In the genomic region with DNA sequence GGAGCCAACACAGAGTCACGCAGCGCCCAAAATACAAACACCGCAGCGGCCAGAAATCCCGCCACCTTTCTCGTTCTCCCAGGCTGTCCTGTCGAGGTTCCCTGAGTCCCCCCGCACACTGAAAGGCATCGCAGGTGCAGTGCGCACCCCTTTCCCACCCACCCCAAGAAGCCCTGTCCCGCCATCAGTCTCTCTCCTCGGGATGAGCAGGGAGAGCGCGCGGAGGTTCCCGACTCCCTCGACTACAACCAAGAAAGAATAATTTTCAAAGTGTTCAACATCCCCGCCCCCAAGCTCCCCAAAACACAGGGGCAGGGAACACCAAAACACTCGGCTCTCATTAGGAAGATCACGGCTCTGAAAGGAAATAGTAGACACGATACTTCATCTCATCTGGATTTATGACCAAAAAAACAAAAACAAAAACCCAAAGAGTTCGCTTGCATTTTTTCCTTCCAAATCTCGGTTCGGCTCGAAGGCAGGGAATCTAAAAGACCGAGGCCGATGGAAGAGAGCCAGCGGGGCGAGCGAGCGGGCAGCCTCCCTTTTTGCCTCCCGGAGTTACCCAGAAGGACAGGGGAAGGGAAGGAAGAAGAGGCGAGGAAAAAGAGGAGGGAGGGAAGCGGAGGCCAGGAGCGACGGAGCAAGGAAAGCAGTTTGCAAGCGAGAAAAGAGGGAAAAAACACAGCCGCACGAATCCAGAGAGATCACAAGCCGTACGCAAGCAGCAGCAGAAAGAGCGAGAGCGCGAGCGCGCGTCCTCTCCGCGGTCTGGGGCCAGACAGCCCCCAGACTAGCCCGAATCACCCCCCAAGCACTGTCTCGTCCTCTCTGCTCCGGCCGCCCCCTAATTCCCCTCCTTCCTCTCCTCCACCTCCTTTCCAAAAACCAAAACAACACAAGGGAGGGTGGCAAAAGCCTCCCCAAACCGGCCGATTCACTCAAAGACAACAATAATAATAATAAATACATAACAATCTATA, we compare ENCODE assay signal across 8 cellular contexts. TPM values are rescaled to one million over a fixed set of nuclear protein-coding genes. Genes with fewer than 3 reads are reported as not detected.
DNase-seq lines count a peak whose midpoint lies in the region; TF ChIP-seq lines count a peak whose summit lies in the region.

No MANE protein-coding gene starts in this region.

- no peak overlapping the region; the same call in 1 of the 2 replicates for H2AFZ ChIP-seq in Loucy (ENCODE audit: low read length)

- H3K9ac ChIP-seq in Loucy (ENCODE audit: low read depth, low read length, poor library complexity, severe bottlenecking) = peak overlapping the region; percentile 91

- peaks cover 29 to 82% (median 54%) of the 10 kb centered on the region in 4 donors for H3K4me1 Mint-ChIP-seq in CD4-positive, alpha-beta memory T cell
- H3K4me1 Mint-ChIP-seq in chondrocyte (ENCODE audit: low read depth) = peaks cover 70% of the 10 kb centered on the region

- intact Hi-C loops in CD4-positive, alpha-beta memory T cell (cut with micrococcal nuclease) = loop anchor here (1.0 to 10.0 kb wide), 10 partner anchors 33 to 838 kb away; a partner anchor contains a TSS

- TF ChIP-seq CTCF in Loucy (conservative IDR thresholded peaks at IDR 0.05; ENCODE audit: low read length) = no peak
- TF ChIP-seq CTCF in WI38 (IDR thresholded peaks at IDR 0.05; ENCODE audit: low read depth, low read length) = no peak
- no peak for TF ChIP-seq CTCF in chondrocyte (IDR thresholded peaks at IDR 0.05)
- TF ChIP-seq CTCF in GM13976 (IDR thresholded peaks at IDR 0.05; ENCODE audit: borderline replicate concordance, control extremely low read depth, extremely low read depth, insufficient read depth, missing control alignments) = no peak

- no peaks in the 10 kb centered on the region for H3K36me3 ChIP-seq in CD4-positive, alpha-beta memory T cell (ENCODE audit: insufficient read depth, low read length)
- no peaks in the 10 kb centered on the region for H3K36me3 ChIP-seq in Loucy (ENCODE audit: insufficient read depth, low read length)

- peaks cover 56% of the 10 kb centered on the region for H3K79me2 ChIP-seq in Loucy (ENCODE audit: insufficient read depth, low read length)

- H3K27ac ChIP-seq in CD4-positive, alpha-beta memory T cell (ENCODE audit: low read depth, low read length) = peak overlapping the region; percentile 82

- H3K27me3 Mint-ChIP-seq in CD4-positive, alpha-beta memory T cell = no peaks in the 10 kb centered on the region
- H3K27me3 Mint-ChIP-seq in chondrocyte (ENCODE audit: low read depth) = no peaks in the 10 kb centered on the region

- H3K4me3 ChIP-seq in CD4-positive, alpha-beta memory T cell (ENCODE audit: low read length in 2 of 2) = peak overlapping the region; percentile 71 to 98
- H3K4me3 ChIP-seq in Loucy (ENCODE audit: low read length, poor library complexity, severe bottlenecking) (peak overlapping the region; percentile 96), WI38 (ENCODE audit: low read depth, low read length) (peak overlapping the region; percentile 95)

- peak; percentile 7 to 63 (median 48) for DNase-seq in CD4-positive, alpha-beta memory T cell
- DNase-seq in chondrocyte (ENCODE audit: low spot score) = no peak
- DNase-seq in kidney tubule cell (ENCODE audit: low spot score) = peak; percentile 51
- DNase-seq in stimulated activated CD4-positive, alpha-beta T cell treated with anti-CD3 and anti-CD28 coated beads, Interleukin-15, amount 100 ng/mL, for 24 hours = peak; percentile 56
- no peak for DNase-seq in T-helper 9 cell
- DNase-seq in GM13976 (ENCODE audit: low spot score) = no peak

- 0 out of 2 replicates have a peak, but pooled peaks cover 2% of the 10 kb centered on the region for H3F3A ChIP-seq in Loucy (ENCODE audit: low read depth)

- peak overlapping the region; percentile 95 to 99 (median 96) for H3K4me3 Mint-ChIP-seq in CD4-positive, alpha-beta memory T cell
- H3K4me3 Mint-ChIP-seq in chondrocyte (ENCODE audit: unreplicated experiment) = peak overlapping the region; percentile 87

- peaks cover 0 to 22% of the 10 kb centered on the region in 2 donors for H3K36me3 Mint-ChIP-seq in CD4-positive, alpha-beta memory T cell
- H3K36me3 Mint-ChIP-seq in chondrocyte (ENCODE audit: low read depth) = no peaks in the 10 kb centered on the region

- POLR2A ChIA-PET in CD4-positive, alpha-beta memory T cell (lab: Charles Lee; ENCODE audit: partially characterized antibody) = interaction anchor here (0.5 to 4.5 kb wide), 40 partner anchors 8 to 1580 kb away, joined by 3 to 29 read pairs (median 5); a partner anchor contains a TSS

- peak overlapping the region; percentile 97 to 99 (median 99) for H3K27ac Mint-ChIP-seq in CD4-positive, alpha-beta memory T cell
- peak overlapping the region; percentile 100 for H3K27ac Mint-ChIP-seq in chondrocyte (ENCODE audit: unreplicated experiment)

- no peaks in the 10 kb centered on the region for H3K9me3 ChIP-seq in CD4-positive, alpha-beta memory T cell (ENCODE audit: control insufficient read depth in 1 of 2, low read length in 2 of 2)
- no peaks in the 10 kb centered on the region for H3K9me3 ChIP-seq in Loucy (ENCODE audit: insufficient read depth, low read depth, low read length)

- peaks cover 58% of the 10 kb centered on the region for H3K4me1 ChIP-seq in CD4-positive, alpha-beta memory T cell (ENCODE audit: insufficient read depth, low read length)
- H3K4me1 ChIP-seq in Loucy (ENCODE audit: insufficient read depth, low read length, poor library complexity, severe bottlenecking) = peaks cover 40% of the 10 kb centered on the region

- H4K20me1 ChIP-seq in Loucy (ENCODE audit: insufficient read depth, low read length, poor library complexity, severe bottlenecking) = peaks cover 42% of the 10 kb centered on the region

- in situ Hi-C loops in GM13976 (cut with MboI; ENCODE audit: low sequenced_read_pairs, unreplicated experiment) = loop anchor here (5.0 to 25.0 kb wide), 2 partner anchors 1208 to 1393 kb away; no protein-coding TSS in a partner anchor

- no peaks in the 10 kb centered on the region for H3K9me2 ChIP-seq in Loucy (replicated peaks; ENCODE audit: low read depth, low read length)

- no peaks in the 10 kb centered on the region for H3K27me3 ChIP-seq in CD4-positive, alpha-beta memory T cell (ENCODE audit: insufficient read depth, low read length)
- no peaks in the 10 kb centered on the region for H3K27me3 ChIP-seq in Loucy (ENCODE audit: insufficient read depth, low read length, poor library complexity, severe bottlenecking)

- peak overlapping the region; percentile 94 for H3K4me2 ChIP-seq in Loucy (ENCODE audit: low read depth, low read length, poor library complexity, severe bottlenecking)

- CTCF ChIA-PET in CD4-positive, alpha-beta memory T cell (lab: Charles Lee; ENCODE audit: partially characterized antibody) = interaction anchor here (0.8 to 8.9 kb wide), 25 partner anchors 35 to 1404 kb away, joined by 3 to 132 read pairs (median 5); no protein-coding TSS in a partner anchor

- peaks cover 0 to 1% (median 0%) of the 10 kb centered on the region in 8 donors for H3K9me3 Mint-ChIP-seq in CD4-positive, alpha-beta memory T cell
- H3K9me3 Mint-ChIP-seq in chondrocyte (ENCODE audit: low read depth) = no peaks in the 10 kb centered on the region

RNA-seq across cellular contexts. Expression of a gene that starts 0.8 kb away (rescaled TPM):
- 10 to 100 TPM; 31.4 to 34.8 TPM for total RNA-seq in CD4-positive, alpha-beta memory T cell
- polyA plus RNA-seq in CD4-positive, alpha-beta memory T cell = 1 to 10 TPM; 1.1 to 1.8 TPM
- 45.2 to 46.7 TPM (median 46.0 TPM) in 3 replicates for total RNA-seq in chondrocyte

RNA-seq across cellular contexts. Expression of a gene that starts 42.1 kb away (rescaled TPM):
- not detected for total RNA-seq in CD4-positive, alpha-beta memory T cell
- polyA plus RNA-seq in CD4-positive, alpha-beta memory T cell = not detected
- total RNA-seq in chondrocyte = not detected in 3 replicates

Comparison
In these comparisons a context has a peak if more than half of its experiments do, and no peak if none do; other contexts are left out.
1. DNase-seq: peak in CD4-positive, alpha-beta memory T cell (5 of 5), kidney tubule cell (single experiment) and stimulated activated CD4-positive, alpha-beta T cell treated with anti-CD3 and anti-CD28 coated beads, Interleukin-15, amount 100 ng/mL, for 24 hours (single experiment); none in chondrocyte (single experiment), T-helper 9 cell (single experiment) and GM13976 (single experiment).
2. Peak in every context shown above with its lines, with median percentiles within 50 percentile points of each other: H3K4me3 ChIP-seq.